26 cellular contexts compared by ENCODE assay signal in genomic region chr15:87556886-87557285, GRCh38.
"Had no signal": no experiment of that assay in that cellular context is flagged by ENCODE, and none has a peak within 500 bp of the region (broad histone marks: within the 10 kb centered on the region; RNA-seq: fewer than 3 reads in every experiment).

No MANE protein-coding gene starts in this region.

- H3K27me3 ChIP-seq: right atrium auricular region, stomach, thyroid gland, vagina had no signal

- H3K27ac Mint-ChIP-seq: effector memory CD8-positive, alpha-beta T cell; immature natural killer cell; naive thymus-derived CD4-positive, alpha-beta T cell; nephron; stimulated activated effector memory CD8-positive, alpha-beta T cell treated with anti-CD3 and anti-CD28 coated beads, Interleukin-12 subunit alpha, Interleukin-12 subunit beta, amount 100 ng/mL, for 72 hours had no signal

- H3K4me3 ChIP-seq: heart right ventricle, lung, prostate gland, right atrium auricular region, stomach, thyroid gland, vagina had no signal

- DNase-seq: cortex of kidney; effector memory CD8-positive, alpha-beta T cell; foreskin melanocyte; glutamatergic neuron; heart right ventricle; hypothalamus; immature natural killer cell; islet precursor cell; mesendoderm; midbrain; naive thymus-derived CD4-positive, alpha-beta T cell; nucleus accumbens; stimulated activated CD4-positive, alpha-beta T cell treated with anti-CD3 and anti-CD28 coated beads, Interleukin-2, amount 100 ng/mL, for 24 hours; stimulated activated CD4-positive, alpha-beta T cell treated with anti-CD3 and anti-CD28 coated beads, Interleukin-4, amount 100 ng/mL, for 24 hours; stimulated activated naive CD4-positive, alpha-beta T cell treated with Interleukin-2 at 50 U/mL for 16 hours; stomach; thyroid gland; trophoblast cell had no signal

- H3K9me3 ChIP-seq: prostate gland, thyroid gland, vagina had no signal

- H3K36me3 Mint-ChIP-seq: stimulated activated effector memory CD8-positive, alpha-beta T cell treated with anti-CD3 and anti-CD28 coated beads, Interleukin-12 subunit alpha, Interleukin-12 subunit beta, amount 100 ng/mL, for 72 hours had no signal

- H3K4me1 Mint-ChIP-seq: immature natural killer cell; naive thymus-derived CD4-positive, alpha-beta T cell; stimulated activated effector memory CD8-positive, alpha-beta T cell treated with anti-CD3 and anti-CD28 coated beads, Interleukin-12 subunit alpha, Interleukin-12 subunit beta, amount 100 ng/mL, for 72 hours had no signal

- H3K27ac ChIP-seq: heart right ventricle, prostate gland, right atrium auricular region, stomach, thyroid gland, vagina had no signal

- ATAC-seq: effector memory CD8-positive, alpha-beta T cell; esophagus mucosa; heart right ventricle; naive thymus-derived CD4-positive, alpha-beta T cell; sciatic nerve; stimulated activated effector memory CD8-positive, alpha-beta T cell treated with anti-CD3 and anti-CD28 coated beads, Interleukin-12 subunit alpha, Interleukin-12 subunit beta, amount 100 ng/mL, for 72 hours had no signal

- H3K36me3 ChIP-seq: heart right ventricle, prostate gland, right atrium auricular region, stomach, thyroid gland, vagina had no signal

- H3K4me1 ChIP-seq: heart right ventricle, prostate gland, right atrium auricular region, stomach, thyroid gland, vagina had no signal

- H3K4me3 Mint-ChIP-seq: effector memory CD8-positive, alpha-beta T cell; immature natural killer cell; naive thymus-derived CD4-positive, alpha-beta T cell; nephron; stimulated activated effector memory CD8-positive, alpha-beta T cell treated with anti-CD3 and anti-CD28 coated beads, Interleukin-12 subunit alpha, Interleukin-12 subunit beta, amount 100 ng/mL, for 72 hours had no signal
